In the genomic region with DNA sequence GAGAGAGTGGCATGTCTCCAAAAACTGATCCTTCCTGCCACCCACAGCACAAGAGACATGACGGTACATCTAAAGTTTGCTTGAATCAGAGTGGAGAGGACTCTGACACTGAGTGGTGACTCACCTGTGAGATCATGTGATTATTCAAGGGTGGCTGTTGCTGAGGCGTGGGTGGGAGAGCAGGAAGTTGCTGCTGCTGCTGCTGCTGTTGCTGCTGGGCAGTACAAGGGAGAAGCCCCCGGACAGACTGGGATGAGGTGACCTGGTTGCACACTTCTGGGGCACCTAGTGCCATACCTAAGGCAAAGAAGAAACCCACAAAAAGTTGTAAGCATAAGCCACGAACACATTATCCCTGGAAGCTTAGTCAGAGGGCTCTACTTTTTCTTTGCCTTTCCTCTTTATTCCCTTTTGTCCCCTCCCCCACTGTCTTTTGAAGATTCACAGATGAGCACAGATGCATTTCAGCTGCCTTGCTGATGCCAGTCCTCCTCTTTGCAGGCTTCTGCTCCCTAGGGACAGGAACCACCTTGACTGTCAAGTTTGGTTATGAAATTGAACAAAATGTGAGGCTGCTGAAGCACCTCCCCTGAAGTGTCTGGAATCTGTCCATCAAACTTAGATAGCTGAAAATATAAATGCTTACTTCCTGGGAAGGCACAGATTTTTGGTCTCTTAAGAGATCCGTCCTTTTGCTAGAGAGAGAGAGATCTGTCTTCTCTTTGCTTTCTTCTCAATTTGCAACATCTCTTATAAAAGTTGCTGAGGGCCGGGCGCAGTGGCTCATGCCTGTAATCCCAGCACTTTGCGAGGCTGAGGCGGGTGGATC, we compare ENCODE assay signal across 8 cellular contexts. TPM values are rescaled to one million over a fixed set of nuclear protein-coding genes. Genes with fewer than 3 reads are reported as not detected.
DNase-seq lines count a peak whose midpoint lies in the region; ATAC-seq, FAIRE-seq and TF ChIP-seq lines count a peak whose summit lies in the region.

No MANE protein-coding gene starts in this region.

- H3K4me3 ChIP-seq in bronchial epithelial cell (ENCODE audit: low read depth, low read length) = no peak overlapping the region
- no peak overlapping the region for H3K4me3 ChIP-seq in muscle layer of duodenum (ENCODE audit: low read depth in 1 of 2, low read length in 2 of 2)

- H3K4me1 ChIP-seq in muscle layer of duodenum (ENCODE audit: control insufficient read depth in 1 of 2, insufficient read depth in 2 of 2, low read length in 2 of 2) = peaks cover 7 to 8% of the 10 kb centered on the region in 2 donors

- peak overlapping the region; percentile 85 for H3K27ac ChIP-seq in muscle layer of duodenum (ENCODE audit: low read length)

- peak; percentile 91 for ATAC-seq in GM21367 (IDR thresholded peaks at IDR 0.05; ENCODE audit: unreplicated experiment)

- no peak for TF ChIP-seq CTCF in bronchial epithelial cell (IDR thresholded peaks at IDR 0.05; ENCODE audit: insufficient read depth, low read length, severe bottlenecking)

- DNase-seq in DMS153 (lab: John Stamatoyannopoulos, UW) (peak; percentile 44), HS-27A (ENCODE audit: low read depth) (peak; percentile 43), UCSD-AML1 (lab: John Stamatoyannopoulos, UW; ENCODE audit: unreplicated experiment) (peak; percentile 21), bronchial epithelial cell (ENCODE audit: low read depth) (peak; percentile 98), foreskin melanocyte (no peak)
- peak; percentile 17 to 51 (median 38) for DNase-seq in stimulated activated naive CD4-positive, alpha-beta T cell (lab: John Stamatoyannopoulos, UW)

- no peaks in the 10 kb centered on the region for H3K27me3 ChIP-seq in bronchial epithelial cell (ENCODE audit: control insufficient read depth, insufficient read depth, low read length)
- H3K27me3 ChIP-seq in muscle layer of duodenum (ENCODE audit: low read depth, low read length) = no peaks in the 10 kb centered on the region

- no peaks in the 10 kb centered on the region for H3K9me3 ChIP-seq in muscle layer of duodenum (ENCODE audit: control insufficient read depth in 1 of 2, low read length in 2 of 2)

- H3K36me3 ChIP-seq in bronchial epithelial cell (ENCODE audit: control insufficient read depth, insufficient read depth, low read length) (peaks cover 4% of the 10 kb centered on the region), muscle layer of duodenum (ENCODE audit: control insufficient read depth in 1 of 2, insufficient read depth in 2 of 2, low read length in 2 of 2) (peaks cover 39 to 54% of the 10 kb centered on the region in 2 donors)

- FAIRE-seq in bronchial epithelial cell (lab: Jason Lieb, UNC) = peak; percentile 50

RNA-seq across cellular contexts. Expression of gene STAC3, which starts 29.5 kb away (rescaled TPM):
- total RNA-seq in bronchial epithelial cell = 0.26 and 0.51 TPM in 2 replicates

RNA-seq across cellular contexts. Expression of gene SHMT2, which starts 50.9 kb away (rescaled TPM):
- 357 and 413 TPM in 2 replicates for total RNA-seq in bronchial epithelial cell
